1 cellular context compared by ENCODE assay signal in genomic region chr9:128624566-128624965, GRCh38.
TF ChIP-seq lines count a peak whose summit lies in the region.

No MANE protein-coding gene starts in this region.

TF ChIP-seq in HCT116, 20 proteins besides CTCF, POLR2A, EP300 and RAD21 (continued from another document):
- no peak for TF ChIP-seq REST (IDR thresholded peaks at IDR 0.05; ENCODE audit: low read depth)
- TF ChIP-seq CBX3 (IDR thresholded peaks at IDR 0.05; ENCODE audit: low read depth): no peak
- TF ChIP-seq ZNF274 (IDR thresholded peaks at IDR 0.05; ENCODE audit: low read depth, low read length): no peak
- no peak for TF ChIP-seq SP1 (IDR thresholded peaks at IDR 0.05; ENCODE audit: low read depth)
- TF ChIP-seq POLR2AphosphoS5 (IDR thresholded peaks at IDR 0.05; ENCODE audit: low read depth, low read length): no peak
